In the genomic region with DNA sequence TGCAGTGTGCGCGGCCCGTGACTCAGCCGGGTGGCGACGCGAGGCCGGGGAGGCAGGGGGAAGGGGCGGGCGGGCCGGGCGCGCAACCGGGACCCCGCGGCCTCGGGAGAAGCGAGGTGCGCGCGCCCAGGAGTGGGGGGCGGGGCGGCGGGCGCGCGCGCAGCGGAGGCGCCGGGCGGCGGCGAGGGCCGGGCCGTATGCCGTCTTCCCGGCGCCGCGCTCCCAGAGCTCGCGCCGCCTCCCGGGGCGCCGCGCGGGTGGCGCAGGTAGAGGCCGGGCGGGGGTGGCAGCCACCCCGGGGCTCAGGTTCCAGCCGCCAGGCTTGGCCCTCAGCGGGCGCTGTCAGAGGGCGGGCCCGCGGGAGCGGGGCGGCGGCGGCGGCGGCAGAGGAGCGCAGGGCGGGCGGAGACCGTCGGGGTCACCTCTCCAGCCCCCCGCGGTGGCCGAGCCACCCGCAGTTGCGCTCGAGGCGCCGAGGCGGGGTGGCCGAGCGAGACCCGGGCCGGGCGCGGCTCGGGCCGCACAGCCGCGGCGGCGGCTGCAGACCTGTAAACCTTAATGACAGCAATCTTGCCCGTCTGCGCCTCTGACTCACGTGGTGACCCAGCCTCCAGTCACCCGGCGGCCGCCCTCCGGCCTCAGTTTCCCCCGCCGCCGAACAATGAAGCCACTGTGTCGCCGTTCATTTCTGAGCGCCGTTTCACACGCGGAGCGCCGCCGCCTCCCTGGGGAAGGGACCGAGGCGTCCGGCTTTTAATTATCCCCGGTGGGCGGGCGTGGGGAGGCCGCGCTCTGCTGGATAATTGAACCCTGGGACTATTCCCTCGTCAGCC, we compare ENCODE assay signal across 8 cellular contexts. TPM values are rescaled to one million over a fixed set of nuclear protein-coding genes. Genes with fewer than 3 reads are reported as not detected.
DNase-seq lines count a peak whose midpoint lies in the region; ATAC-seq and TF ChIP-seq lines count a peak whose summit lies in the region.

No MANE protein-coding gene starts in this region.

- no peaks in the 10 kb centered on the region for H3K36me3 ChIP-seq in BLaER1 treated with 17β-estradiol and CSF1 and Interleukin-3, amounts not matched to agents 10 nM and 100 nM
- H3K36me3 ChIP-seq in iPS-18a (ENCODE audit: control insufficient read depth, low read depth, low read length) (no peaks in the 10 kb centered on the region), spleen (no peaks in the 10 kb centered on the region)

- 1 to 3% (median 2%) methylated on average over 36 to 119 of the region's 119 CpGs for WGBS in spleen, 5 donors

- no peaks in the 10 kb centered on the region for H3K9me3 ChIP-seq in BLaER1 treated with 17β-estradiol and CSF1 and Interleukin-3, amounts not matched to agents 10 nM and 100 nM (replicated peaks in 1 of 11)
- H3K9me3 ChIP-seq in iPS-18a (ENCODE audit: control insufficient read depth, low read depth, low read length), result no peaks in the 10 kb centered on the region
- no peaks in the 10 kb centered on the region for H3K9me3 ChIP-seq in spleen

- DNase-seq in SW480 (ENCODE audit: low spot score) (peak; percentile 42), amniotic epithelial cell (ENCODE audit: low read depth) (peak; percentile 44), spleen (peak; percentile 87), NCI-H128 (lab: John Stamatoyannopoulos, UW; ENCODE audit: unreplicated experiment) (no peak)

- TF ChIP-seq CTCF in spleen (IDR thresholded peaks at IDR 0.05 in 8 of 11, conservative IDR thresholded peaks at IDR 0.05 in 3 of 11), result no peak

- peaks cover 14 to 30% (median 22%) of the 10 kb centered on the region in 10 experiments; a peak in 19 of 20 replicates for H3K4me1 ChIP-seq in BLaER1 treated with 17β-estradiol and CSF1 and Interleukin-3, amounts not matched to agents 10 nM and 100 nM
- H3K4me1 ChIP-seq in iPS-18a (ENCODE audit: control insufficient read depth, low read depth, low read length) (peaks cover 3% of the 10 kb centered on the region), spleen (peaks cover 3 to 37% (median 24%) of the 10 kb centered on the region in 6 donors)

- peak overlapping the region; percentile 73 to 85 (median 76) for H3K4me3 ChIP-seq in BLaER1 treated with 17β-estradiol and CSF1 and Interleukin-3, amounts not matched to agents 10 nM and 100 nM
- peak overlapping the region; percentile 73 for H3K4me3 ChIP-seq in iPS-18a (ENCODE audit: low read length)
- H3K4me3 ChIP-seq in spleen, result peak overlapping the region; percentile 41 to 86 (median 61)

- TF ChIP-seq POLR2A in spleen (IDR thresholded peaks at IDR 0.05), result no peak

- intact Hi-C loops in spleen (cut with DNase I; ENCODE audit: low total_unique reads), result no loop called here

- peak overlapping the region in 10 of 11 experiments; percentile 19 to 66 (median 49); a peak in 12 of 22 replicates for H3K27ac ChIP-seq in BLaER1 treated with 17β-estradiol and CSF1 and Interleukin-3, amounts not matched to agents 10 nM and 100 nM
- no peak overlapping the region for H3K27ac ChIP-seq in iPS-18a (ENCODE audit: low read length)
- peak overlapping the region in 6 of 8 donors; percentile 20 to 73 (median 59) for H3K27ac ChIP-seq in spleen

- ATAC-seq in GM19351 (IDR thresholded peaks at IDR 0.05; ENCODE audit: unreplicated experiment) (peak; percentile 61), HG03571 (IDR thresholded peaks at IDR 0.05; ENCODE audit: unreplicated experiment) (peak; percentile 68)

- H3K9ac ChIP-seq in BLaER1 treated with 17β-estradiol and CSF1 and Interleukin-3, amounts not matched to agents 10 nM and 100 nM, result peak overlapping the region; percentile 64 to 82 (median 78)
- H3K9ac ChIP-seq in iPS-18a (ENCODE audit: low read length), result peak overlapping the region; percentile 75

- H3K27me3 ChIP-seq in BLaER1 treated with 17β-estradiol and CSF1 and Interleukin-3, amounts not matched to agents 10 nM and 100 nM, result peaks cover 43 to 52% (median 50%) of the 10 kb centered on the region in 11 experiments
- peaks cover 34% of the 10 kb centered on the region for H3K27me3 ChIP-seq in iPS-18a (ENCODE audit: control insufficient read depth, insufficient read depth, low read length)
- peaks cover 0 to 50% (median 8%) of the 10 kb centered on the region in 7 donors for H3K27me3 ChIP-seq in spleen (replicated peaks in 1 of 7)

- peak overlapping the region; percentile 85 to 100 (median 99) for H3K4me2 ChIP-seq in BLaER1 treated with 17β-estradiol and CSF1 and Interleukin-3, amounts not matched to agents 10 nM and 100 nM

- peaks cover 0 to 3% (median 0%) of the 10 kb centered on the region in 11 experiments; a peak in 1 of 22 replicates for H4K20me1 ChIP-seq in BLaER1 treated with 17β-estradiol and CSF1 and Interleukin-3, amounts not matched to agents 10 nM and 100 nM

RNA-seq across cellular contexts. Expression of gene SMAD7, which starts 25.3 kb away (rescaled TPM):
- total RNA-seq in spleen, result 10 to 100 TPM; 14.3 to 21.2 (median 16.2) TPM
- polyA plus RNA-seq in spleen, result 1 to 10 TPM; 2.5 to 5.4 (median 4.6) TPM
